Comparison of ENCODE assay signal across 9 cellular contexts in the genomic region with DNA sequence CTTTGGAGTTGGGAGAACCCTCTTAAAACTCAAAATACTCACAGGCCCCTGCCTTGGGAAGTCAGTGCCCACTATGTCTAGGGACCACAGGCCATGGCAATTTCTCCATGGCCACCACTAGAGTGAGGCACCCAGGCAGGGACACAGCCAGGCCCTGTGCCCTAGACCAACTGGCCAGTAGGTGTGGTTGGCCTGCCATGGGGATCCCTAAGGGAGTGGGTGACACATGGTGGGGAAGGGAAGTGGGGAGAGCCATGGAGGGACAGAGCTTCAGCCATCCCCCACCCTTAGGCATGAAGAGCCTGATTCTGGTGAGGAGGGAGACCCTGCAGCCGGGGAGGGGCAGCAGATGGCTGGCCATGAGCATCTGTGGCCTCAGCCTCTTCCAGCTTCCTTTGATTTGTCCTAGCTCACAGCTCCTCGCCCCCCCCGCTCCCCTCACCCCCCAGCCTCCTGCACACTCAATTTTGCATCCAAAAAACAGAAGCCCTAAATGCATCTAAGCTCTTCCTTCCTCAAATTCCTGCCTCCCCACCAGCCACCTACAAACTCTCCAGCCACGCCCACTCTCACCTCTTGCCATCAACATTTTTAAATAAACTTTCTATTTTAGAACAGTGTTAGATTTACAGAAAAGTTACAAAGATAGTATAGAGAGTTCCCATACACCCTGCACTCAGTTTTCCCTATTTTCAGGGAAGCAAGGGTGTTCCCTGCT. TPM values are rescaled to one million over a fixed set of nuclear protein-coding genes. Genes with fewer than 3 reads are reported as not detected.
A peak's percentile ranks its signal among the peaks of the same experiment; 100 is the strongest.
DNase-seq lines count a peak whose midpoint lies in the region; ATAC-seq and TF ChIP-seq lines count a peak whose summit lies in the region.
"Had no signal": no experiment of that assay in that cellular context is flagged by ENCODE, and none has a peak within 500 bp of the region (broad histone marks: within the 10 kb centered on the region; RNA-seq: fewer than 3 reads in every experiment).

No MANE protein-coding gene starts in this region.

- peak overlapping the region; percentile 64 for H3K4me3 Mint-ChIP-seq in activated T-cell treated with anti-CD3 and anti-CD28 coated beads, Interleukin-2, amount 50 U/mL, for 4 hours

- H3K4me1 ChIP-seq in thoracic aorta (ENCODE audit: control insufficient read depth in 1 of 2, low read depth in 2 of 2), result peaks cover 34 to 79% of the 10 kb centered on the region in 2 donors

- no peak for ATAC-seq in activated T-cell treated with anti-CD3 and anti-CD28 coated beads, Interleukin-2, amount 50 U/mL, for 4 hours
- ATAC-seq in thoracic aorta (ENCODE audit: insufficient number of reproducible peaks, low FRiP score, low read depth) (no peak), HG02938 (IDR thresholded peaks at IDR 0.05; ENCODE audit: unreplicated experiment) (no peak)

- H3K4me1 Mint-ChIP-seq in activated T-cell treated with anti-CD3 and anti-CD28 coated beads, Interleukin-2, amount 50 U/mL, for 4 hours (ENCODE audit: low read depth), result peaks cover 38% of the 10 kb centered on the region

- no peaks in the 10 kb centered on the region for H3K27me3 ChIP-seq in thoracic aorta (replicated peaks; ENCODE audit: insufficient read depth)
- H3K27me3 ChIP-seq: BE2C had no signal

- no peak for DNase-seq in activated T-cell treated with anti-CD3 and anti-CD28 coated beads, Interleukin-2, amount 50 U/mL, for 4 hours
- DNase-seq in activated T-cell treated with anti-CD3 and anti-CD28 coated beads for 4 hours, result no peak
- DNase-seq in coronary artery (ENCODE audit: low spot score), result no peak
- no peak for DNase-seq in thoracic aorta (ENCODE audit: low spot score)
- no peak for DNase-seq in caudate nucleus (lab: John Stamatoyannopoulos, UW)
- DNase-seq: BE2C, NCI-H1105 treated with DMSO at 0.1 percent for 48 hours, Right ventricle myocardium superior had no signal

- peaks cover 8% of the 10 kb centered on the region for H3K27me3 Mint-ChIP-seq in activated T-cell treated with anti-CD3 and anti-CD28 coated beads, Interleukin-2, amount 50 U/mL, for 4 hours (ENCODE audit: low read depth)

- H3K4me3 ChIP-seq in coronary artery (no peak overlapping the region), thoracic aorta (no peak overlapping the region)

- no peaks in the 10 kb centered on the region for H3K36me3 Mint-ChIP-seq in activated T-cell treated with anti-CD3 and anti-CD28 coated beads, Interleukin-2, amount 50 U/mL, for 4 hours (ENCODE audit: insufficient read depth)

- no peaks in the 10 kb centered on the region for H3K9me3 ChIP-seq in thoracic aorta
- H3K9me3 ChIP-seq: BE2C had no signal

- no peak for TF ChIP-seq CTCF in coronary artery (IDR thresholded peaks at IDR 0.05)
- TF ChIP-seq CTCF in thoracic aorta (IDR thresholded peaks at IDR 0.05), result no peak

- no peaks in the 10 kb centered on the region for H3K36me3 ChIP-seq in thoracic aorta

- H3K27ac ChIP-seq in coronary artery, result peak overlapping the region; percentile 80 to 97
- H3K27ac ChIP-seq in thoracic aorta, result peak overlapping the region; percentile 65 to 77
- H3K27ac ChIP-seq in caudate nucleus (ENCODE audit: low read depth, low read length), result no peak overlapping the region

- H3K9me3 Mint-ChIP-seq in activated T-cell treated with anti-CD3 and anti-CD28 coated beads, Interleukin-2, amount 50 U/mL, for 4 hours, result no peaks in the 10 kb centered on the region

RNA-seq across cellular contexts. Expression of a gene that starts 1.6 kb away (rescaled TPM):
- total RNA-seq in activated T-cell treated with anti-CD3 and anti-CD28 coated beads, Interleukin-2, amount 50 U/mL, for 4 hours, result 10 to 100 TPM; 16.6 to 48.5 (median 21.6) TPM
- total RNA-seq in thoracic aorta, result 100 to 1,000 TPM in 1 of 2 donors, 10 to 100 TPM in 1; 91.2 to 132 TPM

RNA-seq across cellular contexts. Expression of a gene that starts 22.4 kb away (rescaled TPM):
- 10 to 100 TPM; 18.0 to 22.1 (median 19.0) TPM for total RNA-seq in activated T-cell treated with anti-CD3 and anti-CD28 coated beads, Interleukin-2, amount 50 U/mL, for 4 hours
- 100 to 1,000 TPM; 626 to 891 TPM for total RNA-seq in thoracic aorta

RNA-seq across cellular contexts. Expression of a gene that starts 28.4 kb away (rescaled TPM):
- 10 to 100 TPM; 11.7 to 19.8 (median 14.2) TPM for total RNA-seq in activated T-cell treated with anti-CD3 and anti-CD28 coated beads, Interleukin-2, amount 50 U/mL, for 4 hours
- 10 to 100 TPM in 1 of 2 donors, 1 to 10 TPM in 1; 4.1 to 11.0 TPM for total RNA-seq in thoracic aorta

RNA-seq across cellular contexts. Expression of a gene that starts 34.6 kb away (rescaled TPM):
- total RNA-seq in activated T-cell treated with anti-CD3 and anti-CD28 coated beads, Interleukin-2, amount 50 U/mL, for 4 hours, result 1 to 10 TPM; 8.2 to 9.2 (median 8.7) TPM
- 10 to 100 TPM; 20.5 to 35.6 TPM for total RNA-seq in thoracic aorta

RNA-seq across cellular contexts. Expression of a gene that starts 41.8 kb away (rescaled TPM):
- total RNA-seq in activated T-cell treated with anti-CD3 and anti-CD28 coated beads, Interleukin-2, amount 50 U/mL, for 4 hours, result 100 to 1,000 TPM; 203 to 220 (median 207) TPM
- total RNA-seq in thoracic aorta, result 100 to 1,000 TPM in 1 of 2 donors, 10 to 100 TPM in 1; 53.7 to 138 TPM

Comparison
In these comparisons a context has a peak if more than half of its experiments do, and no peak if none do; other contexts are left out.
1. RNA of a gene that starts 22.4 kb away (total RNA-seq): 626 to 891 TPM in thoracic aorta; 18.0 to 22.1 TPM in activated T-cell treated with anti-CD3 and anti-CD28 coated beads, Interleukin-2, amount 50 U/mL, for 4 hours; every median in the first group is over 10 times any median in the second.